Comparison of ENCODE assay signal across 38 cellular contexts in the genomic region with DNA sequence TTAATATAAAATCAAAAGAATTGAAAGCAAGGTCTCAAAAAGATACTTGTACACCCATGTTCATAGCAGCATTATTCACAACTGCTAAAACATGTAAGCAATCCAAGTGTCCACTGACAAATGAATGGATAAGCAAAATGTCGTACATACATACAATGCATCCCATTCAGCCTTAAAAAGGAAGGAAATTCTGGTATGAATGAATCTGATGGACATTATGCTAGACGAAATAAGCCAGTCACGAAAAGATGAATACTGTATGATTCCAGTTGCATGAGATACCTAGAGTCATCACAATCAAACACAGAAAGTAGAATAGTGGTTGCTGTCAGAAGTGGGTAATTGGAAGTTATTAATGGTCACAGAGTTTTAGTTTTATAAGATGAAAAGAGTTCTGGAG. TPM values are rescaled to one million over a fixed set of nuclear protein-coding genes. Genes with fewer than 3 reads are reported as not detected.
"Had no signal": no experiment of that assay in that cellular context is flagged by ENCODE, and none has a peak within 500 bp of the region (broad histone marks: within the 10 kb centered on the region; RNA-seq: fewer than 3 reads in every experiment).

No MANE protein-coding gene starts in this region.

- H3K36me3 ChIP-seq: MG63 had no signal

- DNase-seq: Karpas-422, Kasumi-1, MG63, MM.1S, MV-4-11, NCI-H1048, NCI-H1092, NCI-H1092 treated with DMSO at 0.1 percent for 48 hours, NCI-H1105, NCI-H1105 treated with DMSO at 0.1 percent for 48 hours, NCI-H1417, NCI-H1417 treated with DMSO at 0.1 percent for 48 hours, NCI-H1436, NCI-H1436 treated with DMSO at 0.1 percent for 48 hours, NCI-H146, NCI-H1694, NCI-H1694 treated with DMSO at 0.1 percent for 48 hours, NCI-H187, NCI-H187 treated with DMSO at 0.1 percent for 48 hours, NCI-H1930, NCI-H2029, NCI-H2029 treated with DMSO at 0.1 percent for 48 hours, NCI-H2081, NCI-H2081 treated with DMSO at 0.1 percent for 48 hours, NCI-H2107, NCI-H2171, NCI-H2171 treated with DMSO at 0.1 percent for 48 hours, NCI-H2227 treated with DMSO at 0.1 percent for 48 hours, NCI-H226, NCI-H345, NCI-H446, NCI-H446 treated with DMSO at 0.1 percent for 48 hours, NCI-H510A, NCI-H510A treated with DMSO at 0.1 percent for 48 hours had no signal

- H3K4me3 ChIP-seq: MG63 had no signal

RNA-seq across cellular contexts. Expression of a gene that starts 9.5 kb away (rescaled TPM):
- total RNA-seq: LHCN-M2, M059J, MCF 10A, NCI-H460 had no signal
